In the genomic region with DNA sequence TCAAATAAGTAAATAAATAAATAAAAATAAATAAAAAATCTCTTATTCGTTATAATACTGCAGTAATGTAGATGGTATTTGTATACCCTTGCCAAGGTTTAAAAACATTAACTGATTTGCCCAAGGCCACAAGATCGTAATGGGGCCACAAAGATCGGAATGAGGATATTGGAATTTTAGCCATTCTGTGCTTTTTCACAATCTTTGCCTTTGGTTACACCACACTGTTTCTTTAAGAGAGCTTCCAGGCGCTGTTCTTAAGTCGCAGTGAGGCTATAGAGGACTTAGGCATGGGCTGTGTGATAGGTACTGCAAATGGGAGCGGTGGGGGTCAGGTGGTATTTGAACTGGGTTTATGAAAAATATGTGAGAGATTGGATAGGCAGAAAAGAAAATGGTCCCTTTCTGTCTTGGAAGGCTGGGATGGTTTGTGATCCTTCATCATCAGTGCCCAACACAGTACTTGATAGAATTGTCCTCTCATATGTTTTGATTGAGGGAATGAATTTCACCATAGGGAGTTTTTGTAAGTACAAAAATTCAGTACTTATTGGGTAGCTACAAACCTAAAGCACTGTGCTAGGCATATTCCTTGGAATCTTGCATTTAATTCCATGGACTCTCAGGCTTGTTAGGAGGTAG, we compare ENCODE assay signal across 8 cellular contexts. TPM values are rescaled to one million over a fixed set of nuclear protein-coding genes. Genes with fewer than 3 reads are reported as not detected.
DNase-seq lines count a peak whose midpoint lies in the region; ATAC-seq and TF ChIP-seq lines count a peak whose summit lies in the region.

No MANE protein-coding gene starts in this region.

- no peak overlapping the region for H3K27ac ChIP-seq in dorsolateral prefrontal cortex

- ATAC-seq in natural killer cell treated with Interleukin-12 subunit alpha and Interleukin-12 subunit beta and Interleukin-15 and Interleukin-18, amount 100 ng/mL, for 72 hours, result no peak
- ATAC-seq in HG02973 (IDR thresholded peaks at IDR 0.05; ENCODE audit: unreplicated experiment), result no peak

- H3K27me3 Mint-ChIP-seq in CD14-positive monocyte (ENCODE audit: low read depth in 3 of 3), result peaks cover 0 to 6% (median 0%) of the 10 kb centered on the region in 3 donors
- no peaks in the 10 kb centered on the region for H3K27me3 Mint-ChIP-seq in natural killer cell treated with Interleukin-12 subunit alpha and Interleukin-12 subunit beta and Interleukin-15 and Interleukin-18, amount 100 ng/mL, for 72 hours

- peak overlapping the region; percentile 88 to 89 for H3K4me3 Mint-ChIP-seq in CD14-positive monocyte
- H3K4me3 Mint-ChIP-seq in natural killer cell treated with Interleukin-12 subunit alpha and Interleukin-12 subunit beta and Interleukin-15 and Interleukin-18, amount 100 ng/mL, for 72 hours, result peak overlapping the region; percentile 83

- TF ChIP-seq CTCF in CD14-positive monocyte (IDR thresholded peaks at IDR 0.05), result no peak
- TF ChIP-seq CTCF in LNCaP clone FGC (IDR thresholded peaks at IDR 0.05; ENCODE audit: control insufficient read depth, extremely low read depth, insufficient read depth), result no peak
- TF ChIP-seq CTCF in dorsolateral prefrontal cortex (IDR thresholded peaks at IDR 0.05 in 54 of 56, conservative IDR thresholded peaks at IDR 0.05 in 2 of 56; ENCODE audit: low read depth in 1 of 56, partially characterized antibody in 56 of 56), result no peak

- DNase-seq in CD14-positive monocyte (ENCODE audit: low spot score), result no peak
- no peak for DNase-seq in LNCaP clone FGC (ENCODE audit: low read depth)
- DNase-seq in dorsolateral prefrontal cortex, result no peak
- DNase-seq in natural killer cell treated with Interleukin-12 subunit alpha and Interleukin-12 subunit beta and Interleukin-15 and Interleukin-18, amount 100 ng/mL, for 72 hours (ENCODE audit: low spot score), result no peak
- no peak for DNase-seq in activated gamma-delta T cell treated with Interleukin-2 at 50 U/mL for 16 hours
- DNase-seq in kidney tubule cell (ENCODE audit: low spot score), result no peak
- DNase-seq in NCI-H2196 treated with DMSO at 0.1 percent for 48 hours (lab: John Stamatoyannopoulos, UW; ENCODE audit: unreplicated experiment), result no peak

- H3K4me3 ChIP-seq in LNCaP clone FGC (ENCODE audit: low read depth, low read length), result peak overlapping the region; percentile 88
- H3K4me3 ChIP-seq in dorsolateral prefrontal cortex, result peak overlapping the region; percentile 30 to 94 (median 77)

- no peaks in the 10 kb centered on the region for H3K9me3 Mint-ChIP-seq in CD14-positive monocyte
- no peaks in the 10 kb centered on the region for H3K9me3 Mint-ChIP-seq in natural killer cell treated with Interleukin-12 subunit alpha and Interleukin-12 subunit beta and Interleukin-15 and Interleukin-18, amount 100 ng/mL, for 72 hours

- H3K4me1 Mint-ChIP-seq in CD14-positive monocyte, result peaks cover 61% of the 10 kb centered on the region
- H3K4me1 Mint-ChIP-seq in natural killer cell treated with Interleukin-12 subunit alpha and Interleukin-12 subunit beta and Interleukin-15 and Interleukin-18, amount 100 ng/mL, for 72 hours (ENCODE audit: low read depth in 2 of 2), result peaks cover 50 to 63% of the 10 kb centered on the region in 2 donors

- intact Hi-C loops in CD14-positive monocyte (cut with micrococcal nuclease) (loop anchor here in 1 of 2 donors (2.0 kb wide), 1 partner anchor 74 kb away; the partner anchor contains the start of gene GOPC), dorsolateral prefrontal cortex (cut with DNase I) (loop anchor here (2.0 to 10.0 kb wide), 3 partner anchors 72 to 228 kb away; partner anchors contain the start of genes GOPC (in 1 of the 2) and SLC35F1 (in 1 of the 2))

- peak overlapping the region; percentile 86 to 96 (median 95) for H3K27ac Mint-ChIP-seq in CD14-positive monocyte
- peak overlapping the region; percentile 57 to 65 for H3K27ac Mint-ChIP-seq in natural killer cell treated with Interleukin-12 subunit alpha and Interleukin-12 subunit beta and Interleukin-15 and Interleukin-18, amount 100 ng/mL, for 72 hours

- H3K27me3 ChIP-seq in dorsolateral prefrontal cortex, result no peaks in the 10 kb centered on the region

- H3K36me3 Mint-ChIP-seq in CD14-positive monocyte, result peaks cover 12 to 15% of the 10 kb centered on the region in 2 donors
- peaks cover 25% of the 10 kb centered on the region for H3K36me3 Mint-ChIP-seq in natural killer cell treated with Interleukin-12 subunit alpha and Interleukin-12 subunit beta and Interleukin-15 and Interleukin-18, amount 100 ng/mL, for 72 hours

RNA-seq across cellular contexts. Expression of gene NUS1, which starts 1.4 kb away (rescaled TPM):
- 10 to 100 TPM; 15.6 to 16.8 TPM for polyA plus RNA-seq in CD14-positive monocyte
- 10 to 100 TPM; 15.8 to 34.5 (median 24.9) TPM for total RNA-seq in dorsolateral prefrontal cortex
- total RNA-seq in natural killer cell treated with Interleukin-12 subunit alpha and Interleukin-12 subunit beta and Interleukin-15 and Interleukin-18, amount 100 ng/mL, for 72 hours, result 10 to 100 TPM; 52.7 to 59.1 TPM
